Comparison of ENCODE assay signal across 22 cellular contexts in the genomic region with DNA sequence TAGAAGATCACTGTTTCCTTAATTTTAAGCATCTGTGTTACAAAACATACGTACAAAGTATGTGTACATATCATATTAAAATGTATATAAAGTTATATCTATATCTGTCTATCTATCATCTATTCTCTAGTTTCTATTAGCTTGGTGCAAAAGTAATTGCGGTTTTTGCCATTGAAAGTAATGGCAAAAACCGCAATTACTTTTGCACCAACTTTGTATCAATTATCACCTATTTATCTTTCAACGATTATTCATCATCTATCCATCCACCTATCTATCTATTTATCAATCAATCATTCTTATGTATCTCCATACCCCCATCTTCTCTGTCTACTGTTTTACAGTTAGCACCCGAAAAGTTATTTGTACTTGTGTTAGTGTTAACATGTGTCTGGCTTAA.
"Had no signal": no experiment of that assay in that cellular context is flagged by ENCODE, and none has a peak within 500 bp of the region (broad histone marks: within the 10 kb centered on the region; RNA-seq: fewer than 3 reads in every experiment).

No MANE protein-coding gene starts in this region.

- DNase-seq: dermis blood vessel endothelial cell; effector CD4-positive, alpha-beta T cell; effector memory CD4-positive, alpha-beta T cell; foreskin keratinocyte; heart left ventricle; left cardiac atrium; left lung; left ventricle myocardium superior; lower lobe of right lung; mesenchymal stem cell; mucosa of descending colon; naive B cell had no signal

- H3K4me3 ChIP-seq: coronary artery, dorsolateral prefrontal cortex, esophagus muscularis mucosa, gastroesophageal sphincter, heart left ventricle, hepatocyte, left lung, lower lobe of right lung, mucosa of descending colon had no signal

- H2AFZ ChIP-seq: hepatocyte had no signal

- ATAC-seq: foreskin keratinocyte, gastroesophageal sphincter, heart left ventricle, left cardiac atrium, left lung, left ventricle myocardium superior, lower lobe of right lung, mucosa of descending colon had no signal

- FAIRE-seq: colon, endothelial cell of umbilical vein, frontal cortex, islet of Langerhans, keratinocyte had no signal

- H3K27ac ChIP-seq: coronary artery, esophagus muscularis mucosa, foreskin keratinocyte, gastroesophageal sphincter, heart left ventricle, hepatocyte, left lung, lower lobe of right lung had no signal

- H3K4me1 ChIP-seq: esophagus muscularis mucosa, foreskin keratinocyte, gastroesophageal sphincter, heart left ventricle, left lung, lower lobe of right lung had no signal

- H3K27me3 ChIP-seq: dorsolateral prefrontal cortex, esophagus muscularis mucosa, foreskin keratinocyte, gastroesophageal sphincter, left lung had no signal

- H3K36me3 ChIP-seq: esophagus muscularis mucosa, gastroesophageal sphincter, heart left ventricle, left lung, lower lobe of right lung had no signal

- H3K4me2 ChIP-seq: hepatocyte had no signal

- H3K9me3 ChIP-seq: esophagus muscularis mucosa, gastroesophageal sphincter, heart left ventricle, left lung, lower lobe of right lung, mucosa of descending colon had no signal

- H3K79me2 ChIP-seq: hepatocyte had no signal
